Comparison of ENCODE assay signal across 1 cellular context in the genomic region with DNA sequence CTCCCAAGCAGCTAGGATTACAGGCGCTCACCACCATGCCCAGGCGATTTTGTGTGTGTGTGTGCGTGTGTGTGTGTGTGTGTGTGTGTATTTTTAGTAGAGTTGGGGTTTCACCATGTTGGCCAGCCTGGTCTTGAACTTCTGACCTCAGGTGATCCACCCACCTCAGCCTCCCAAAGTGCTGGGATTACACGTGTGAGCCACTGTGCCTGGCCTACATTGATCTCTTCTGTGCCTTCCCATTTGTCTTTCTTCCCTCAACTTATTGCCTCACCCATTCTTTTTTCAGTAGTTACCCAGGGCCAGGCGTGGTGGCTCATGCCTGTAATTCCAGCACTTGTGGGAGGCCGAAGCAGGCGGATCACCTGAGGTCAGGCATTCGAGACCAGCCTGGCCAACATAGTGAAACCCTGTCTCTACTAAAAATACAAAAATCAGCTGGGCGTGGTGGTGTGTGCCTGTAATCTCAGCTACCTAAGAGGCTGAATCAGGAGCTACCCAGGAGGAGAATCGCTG. TPM values are rescaled to one million over a fixed set of nuclear protein-coding genes. Genes with fewer than 3 reads are reported as not detected.
"Had no signal": no experiment of that assay in that cellular context is flagged by ENCODE, and none has a peak within 500 bp of the region (broad histone marks: within the 10 kb centered on the region; RNA-seq: fewer than 3 reads in every experiment).

No MANE protein-coding gene starts in this region.

RNA-seq across cellular contexts. Expression of gene CXADR, which starts 11.2 kb away (rescaled TPM):
- total RNA-seq: myocyte had no signal
